ENCODE assay signal across 1 cellular context in genomic region chr17:31319253-31319661, GRCh38.
TF ChIP-seq lines count a peak whose summit lies in the region.

No MANE protein-coding gene starts in this region.

TF ChIP-seq in GM12878, 131 proteins besides CTCF, POLR2A, EP300 and RAD21 (continued from another document):
- TF ChIP-seq SKIL (IDR thresholded peaks at IDR 0.05; ENCODE audit: low read depth, poor library complexity, severe bottlenecking): peak; percentile 93
- no peak; the same call in 1 of the 2 replicates for TF ChIP-seq MAX (IDR thresholded peaks at IDR 0.05; ENCODE audit: low read depth, low read length)
- TF ChIP-seq SIX5 (IDR thresholded peaks at IDR 0.05; ENCODE audit: low read depth, low read length, severe bottlenecking): no peak
- no peak for TF ChIP-seq MYB (IDR thresholded peaks at IDR 0.05; ENCODE audit: borderline replicate concordance, low read depth, low read length)
- no peak for TF ChIP-seq NR2F1 (conservative IDR thresholded peaks at IDR 0.05)
- peak; percentile 36; the same call in 1 of the 2 replicates for TF ChIP-seq MTA2 (IDR thresholded peaks at IDR 0.05; ENCODE audit: low read depth)
- TF ChIP-seq YBX1 (IDR thresholded peaks at IDR 0.05): no peak
- TF ChIP-seq PKNOX1 (IDR thresholded peaks at IDR 0.05): peak; percentile 39; the same call in 1 of the 2 replicates
- no peak for TF ChIP-seq SREBF2 (IDR thresholded peaks at IDR 0.05; ENCODE audit: low read length)
- 0 out of 2 replicates have a peak, but pooled peaks have one; percentile 39 for TF ChIP-seq TBL1XR1 (IDR thresholded peaks at IDR 0.05; ENCODE audit: low read depth, low read length)
- no peak for TF ChIP-seq GATAD2B (conservative IDR thresholded peaks at IDR 0.05; ENCODE audit: low read depth)
- peak; percentile 46; the same call in 1 of the 2 replicates for TF ChIP-seq JUND (IDR thresholded peaks at IDR 0.05; ENCODE audit: low read depth, low read length)
- TF ChIP-seq YY1 (IDR thresholded peaks at IDR 0.05; ENCODE audit: low read depth, low read length): no peak
- no peak for TF ChIP-seq TCF12 (IDR thresholded peaks at IDR 0.05; ENCODE audit: low read depth, low read length)
- TF ChIP-seq E4F1 (IDR thresholded peaks at IDR 0.05; ENCODE audit: borderline replicate concordance, partially characterized antibody): no peak
- no peak for TF ChIP-seq DPF2 (IDR thresholded peaks at IDR 0.05)
- no peak for TF ChIP-seq MYC (IDR thresholded peaks at IDR 0.05; ENCODE audit: insufficient read depth, insufficient read length, insufficient replicate concordance, low read length, severe bottlenecking)
- TF ChIP-seq PAX8 (IDR thresholded peaks at IDR 0.05): no peak
- TF ChIP-seq TARDBP (IDR thresholded peaks at IDR 0.05; ENCODE audit: borderline replicate concordance): no peak
